Comparison of ENCODE assay signal across 27 cellular contexts in the genomic region with DNA sequence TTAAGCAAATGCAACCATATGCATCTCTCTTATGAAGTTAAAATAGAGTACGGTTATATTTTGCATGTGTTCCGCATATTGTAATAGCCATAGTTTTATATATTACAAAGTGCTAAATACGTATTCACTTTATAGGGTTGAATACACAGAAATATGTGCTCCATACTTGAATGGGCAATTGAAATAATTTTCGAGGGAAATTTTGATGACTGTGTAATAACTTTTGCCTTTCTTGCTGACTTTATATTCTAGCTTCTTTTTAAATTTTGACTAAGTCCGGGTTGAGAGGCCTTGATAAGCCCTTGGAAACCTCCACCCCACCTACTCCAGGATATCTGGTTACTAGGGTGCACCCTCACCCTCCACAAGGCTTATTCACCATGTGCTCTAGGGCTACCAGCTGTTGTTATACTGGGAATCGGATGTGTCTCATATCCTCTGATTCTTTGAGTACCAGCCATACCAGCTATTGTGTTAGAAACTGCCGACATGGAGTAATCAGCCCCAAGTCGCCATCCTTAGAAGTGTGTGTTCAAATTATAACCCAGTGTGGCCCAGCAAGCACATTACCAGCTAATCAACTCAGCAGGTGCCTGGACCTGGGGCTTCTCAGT.
A peak's percentile ranks its signal among the peaks of the same experiment; 100 is the strongest.
DNase-seq lines count a peak whose midpoint lies in the region; ATAC-seq and TF ChIP-seq lines count a peak whose summit lies in the region.
"Had no signal": no experiment of that assay in that cellular context is flagged by ENCODE, and none has a peak within 500 bp of the region (broad histone marks: within the 10 kb centered on the region; RNA-seq: fewer than 3 reads in every experiment).

No MANE protein-coding gene starts in this region.

- POLR2A ChIA-PET in IMR-90 (lab: Charles Lee; ENCODE audit: unreplicated experiment) = no interaction called here

- no peak overlapping the region for H2BK20ac ChIP-seq in IMR-90 (ENCODE audit: low read depth, low read length)

- no peak for TF ChIP-seq RAD21 in IMR-90 (IDR thresholded peaks at IDR 0.05; ENCODE audit: low read length)

- H3K27ac ChIP-seq in IMR-90 (ENCODE audit: insufficient read depth, low read length) (no peak overlapping the region), tibial nerve (no peak overlapping the region)
- H3K27ac ChIP-seq: left ventricle myocardium inferior, tibial artery, VCaP had no signal

- H4K20me1 ChIP-seq in IMR-90 (ENCODE audit: insufficient read depth, low read length) = no peaks in the 10 kb centered on the region

- ATAC-seq in IMR-90 (ENCODE audit: low read depth) = no peak
- ATAC-seq in activated naive CD8-positive, alpha-beta T cell treated with anti-CD3 and anti-CD28 coated beads, Interleukin-2, amount 50 U/mL, for 24 hours = no peak
- ATAC-seq: CD8-positive, alpha-beta T cell had no signal

- H3K4me3 ChIP-seq in IMR-90 (ENCODE audit: insufficient read depth, low read depth, low read length) (no peak overlapping the region), tibial nerve (no peak overlapping the region)
- H3K4me3 ChIP-seq: left ventricle myocardium inferior, tibial artery had no signal

- H3K9me3 Mint-ChIP-seq in activated naive CD8-positive, alpha-beta T cell treated with anti-CD3 and anti-CD28 coated beads, Interleukin-2, amount 50 U/mL, for 24 hours = no peaks in the 10 kb centered on the region
- H3K9me3 Mint-ChIP-seq: activated CD4-positive, alpha-beta T cell treated with anti-CD3 and anti-CD28 coated beads, Interleukin-2, amount 10 ng/mL, durations not matched to agents 24 days and 14 days; activated T-cell treated with anti-CD3 and anti-CD28 coated beads, Interleukin-2, amount 50 U/mL, for 24 hours; CD8-positive, alpha-beta T cell; central memory CD8-positive, alpha-beta T cell; dendritic cell treated with granulocyte-macrophage colony-stimulating factor and Interleukin-4, amounts not matched to agents 40 ng/mL and 50 ng/mL, for 4 days; mesothelial cell of epicardium; natural killer cell had no signal

- H3K4me2 ChIP-seq in IMR-90 (ENCODE audit: low read depth, low read length) = no peak overlapping the region

- TF ChIP-seq CTCF in IMR-90 (conservative IDR thresholded peaks at IDR 0.05; ENCODE audit: low read depth, low read length) (no peak), tibial nerve (IDR thresholded peaks at IDR 0.05) (no peak)

- H4K91ac ChIP-seq in IMR-90 (ENCODE audit: insufficient read depth, low read depth, low read length) = no peak overlapping the region

- TF ChIP-seq EP300 in tibial nerve (IDR thresholded peaks at IDR 0.05) = no peak

- no peak overlapping the region for H3K27ac Mint-ChIP-seq in activated naive CD8-positive, alpha-beta T cell treated with anti-CD3 and anti-CD28 coated beads, Interleukin-2, amount 50 U/mL, for 24 hours
- H3K27ac Mint-ChIP-seq: activated CD4-positive, alpha-beta T cell treated with anti-CD3 and anti-CD28 coated beads, Interleukin-2, amount 10 ng/mL, durations not matched to agents 24 days and 14 days; activated T-cell treated with anti-CD3 and anti-CD28 coated beads, Interleukin-2, amount 50 U/mL, for 24 hours; CD8-positive, alpha-beta T cell; dendritic cell treated with granulocyte-macrophage colony-stimulating factor and Interleukin-4, amounts not matched to agents 40 ng/mL and 50 ng/mL, for 4 days; mesothelial cell of epicardium; natural killer cell had no signal

- intact Hi-C loops in IMR-90 (cut with micrococcal nuclease) = no loop called here

- H3K79me1 ChIP-seq in IMR-90 (ENCODE audit: low read depth in 1 of 2, low read length in 2 of 2) = no peaks in the 10 kb centered on the region

- DNase-seq in NCI-H2107 treated with DMSO at 0.1 percent for 48 hours (lab: John Stamatoyannopoulos, UW; ENCODE audit: unreplicated experiment) (peak; percentile 26), NCI-H2107 (lab: John Stamatoyannopoulos, UW) (no peak), IMR-90 (no peak), dermis blood vessel endothelial cell (peak; percentile 92), myocyte (ENCODE audit: low read depth) (peak; percentile 53), tibial nerve (ENCODE audit: low spot score in 2 of 2) (no peak), DMS79 treated with DMSO at 0.1 percent for 48 hours (lab: John Stamatoyannopoulos, UW) (no peak)
- DNase-seq in activated naive CD8-positive, alpha-beta T cell treated with anti-CD3 and anti-CD28 coated beads, Interleukin-2, amount 50 U/mL, for 24 hours = no peak
- DNase-seq: activated CD4-positive, alpha-beta T cell treated with anti-CD3 and anti-CD28 coated beads, Interleukin-2, amount 10 ng/mL, durations not matched to agents 24 days and 14 days; activated gamma-delta T cell; activated T-cell treated with anti-CD3 and anti-CD28 coated beads, Interleukin-2, amount 50 U/mL, for 24 hours; CD8-positive, alpha-beta T cell; DMS53; GDM1; left ventricle myocardium inferior; natural killer cell; NCI-H1105 treated with DMSO at 0.1 percent for 48 hours; NCI-H2081 treated with DMSO at 0.1 percent for 48 hours; SHP77 treated with DMSO at 0.1 percent for 48 hours; small intestine; stimulated activated CD4-positive, alpha-beta T cell treated with anti-CD3 and anti-CD28 coated beads, Interleukin-2, amount 100 ng/mL, for 24 hours; T-helper 9 cell; tibial artery had no signal

- H3K9me3 ChIP-seq in IMR-90 (ENCODE audit: control insufficient read depth, insufficient read depth, low read length) (no peaks in the 10 kb centered on the region), tibial nerve (no peaks in the 10 kb centered on the region)
- H3K9me3 ChIP-seq: left ventricle myocardium inferior, tibial artery had no signal

- H3K4me3 Mint-ChIP-seq in activated naive CD8-positive, alpha-beta T cell treated with anti-CD3 and anti-CD28 coated beads, Interleukin-2, amount 50 U/mL, for 24 hours = no peak overlapping the region
- H3K4me3 Mint-ChIP-seq: activated CD4-positive, alpha-beta T cell treated with anti-CD3 and anti-CD28 coated beads, Interleukin-2, amount 10 ng/mL, durations not matched to agents 24 days and 14 days; activated T-cell treated with anti-CD3 and anti-CD28 coated beads, Interleukin-2, amount 50 U/mL, for 24 hours; CD8-positive, alpha-beta T cell; central memory CD8-positive, alpha-beta T cell; dendritic cell treated with granulocyte-macrophage colony-stimulating factor and Interleukin-4, amounts not matched to agents 40 ng/mL and 50 ng/mL, for 4 days; mesothelial cell of epicardium; natural killer cell had no signal

- H3K23ac ChIP-seq in IMR-90 (ENCODE audit: low read depth, low read length) = no peak overlapping the region

- no peaks in the 10 kb centered on the region for H3K4me1 ChIP-seq in IMR-90 (ENCODE audit: control insufficient read depth, insufficient read depth, low read length)
- no peaks in the 10 kb centered on the region for H3K4me1 ChIP-seq in tibial nerve
- H3K4me1 ChIP-seq: left ventricle myocardium inferior, tibial artery had no signal

- no peak overlapping the region for H3K9ac ChIP-seq in IMR-90 (ENCODE audit: low read depth, low read length)

- dilution Hi-C loops in IMR-90 (cut with HindIII; ENCODE audit: low sequenced_read_pairs, unreplicated experiment) = no loop called here

- no peak overlapping the region for H3K18ac ChIP-seq in IMR-90 (ENCODE audit: low read depth, low read length)

- H2BK120ac ChIP-seq in IMR-90 (ENCODE audit: low read depth, low read length) = no peak overlapping the region

- H3K56ac ChIP-seq in IMR-90 (ENCODE audit: extremely low read depth, insufficient read depth, low read length) = no peak overlapping the region

- CTCF ChIA-PET in IMR-90 (lab: Yijun Ruan, JAX) = no interaction called here

- H3K27me3 ChIP-seq in IMR-90 (ENCODE audit: control insufficient read depth, insufficient read depth, low read length) (no peaks in the 10 kb centered on the region), tibial nerve (no peaks in the 10 kb centered on the region)
- H3K27me3 ChIP-seq: tibial artery had no signal

- BruUV-seq in IMR-90 (replicated peaks; lab: Mats Ljungman, UMichigan) = no TSS peak

- no peaks in the 10 kb centered on the region for H3K9me1 ChIP-seq in IMR-90 (ENCODE audit: insufficient read depth, low read length)

- H3K4me1 Mint-ChIP-seq in activated naive CD8-positive, alpha-beta T cell treated with anti-CD3 and anti-CD28 coated beads, Interleukin-2, amount 50 U/mL, for 24 hours = peaks cover 6% of the 10 kb centered on the region
- H3K4me1 Mint-ChIP-seq: mesothelial cell of epicardium had no signal

- no peak for TF ChIP-seq POLR2A in IMR-90 (IDR thresholded peaks at IDR 0.05; ENCODE audit: low read depth, low read length)
- TF ChIP-seq POLR2A in tibial nerve (IDR thresholded peaks at IDR 0.05) = no peak

- no peak overlapping the region for H3K4ac ChIP-seq in IMR-90 (ENCODE audit: low read depth, low read length)

- H3K27me3 Mint-ChIP-seq in activated naive CD8-positive, alpha-beta T cell treated with anti-CD3 and anti-CD28 coated beads, Interleukin-2, amount 50 U/mL, for 24 hours = no peaks in the 10 kb centered on the region
- H3K27me3 Mint-ChIP-seq: activated CD4-positive, alpha-beta T cell treated with anti-CD3 and anti-CD28 coated beads, Interleukin-2, amount 10 ng/mL, durations not matched to agents 24 days and 14 days; activated T-cell treated with anti-CD3 and anti-CD28 coated beads, Interleukin-2, amount 50 U/mL, for 24 hours; central memory CD8-positive, alpha-beta T cell had no signal

- H4K8ac ChIP-seq in IMR-90 (ENCODE audit: low read depth in 2 of 2, low read length in 2 of 2) = no peak overlapping the region

- H3K36me3 Mint-ChIP-seq in activated naive CD8-positive, alpha-beta T cell treated with anti-CD3 and anti-CD28 coated beads, Interleukin-2, amount 50 U/mL, for 24 hours (ENCODE audit: low read depth) = peaks cover 2% of the 10 kb centered on the region
- H3K36me3 Mint-ChIP-seq: CD8-positive, alpha-beta T cell; mesothelial cell of epicardium; natural killer cell had no signal

- H2BK5ac ChIP-seq in IMR-90 (ENCODE audit: low read depth, low read length, poor library complexity, severe bottlenecking) = no peak overlapping the region

- no peak overlapping the region for H2AFZ ChIP-seq in IMR-90 (replicated peaks; ENCODE audit: low read length, poor library complexity)

- no CpG with 5 or more reads among the region's 8 CpGs for WGBS in IMR-90 (ENCODE audit: extremely low coverage in 2 of 2, insufficient read length in 1 of 2), 2 experiments
- 80 to 81% methylated on average over 8 of the region's 8 CpGs for WGBS in tibial nerve, 2 donors

- no peaks in the 10 kb centered on the region for H3K36me3 ChIP-seq in IMR-90 (ENCODE audit: control insufficient read depth, insufficient read depth, low read length)
- H3K36me3 ChIP-seq in tibial nerve = no peaks in the 10 kb centered on the region
- H3K36me3 ChIP-seq: left ventricle myocardium inferior, tibial artery had no signal

- no peak overlapping the region for H2BK15ac ChIP-seq in IMR-90 (ENCODE audit: low read depth, low read length)

- no peak overlapping the region for H4K5ac ChIP-seq in IMR-90 (ENCODE audit: low read depth, low read length)

- H2AK9ac ChIP-seq in IMR-90 (replicated peaks; ENCODE audit: low read depth, low read length, poor library complexity) = peak overlapping the region; percentile 6

- in situ Hi-C loops in IMR-90 (cut with MboI; ENCODE audit: low sequenced_read_pairs) = no loop called here

- H3K14ac ChIP-seq in IMR-90 (replicated peaks; ENCODE audit: low read depth, low read length) = no peak overlapping the region

- no peak overlapping the region for H2AK5ac ChIP-seq in IMR-90 (ENCODE audit: low read depth, low read length)

TF ChIP-seq in IMR-90, 13 proteins besides CTCF, POLR2A, EP300 and RAD21 (continues in another document):
- TF ChIP-seq CHD1 (IDR thresholded peaks at IDR 0.05; ENCODE audit: low read depth, low read length) = no peak

Comparison
In these comparisons a context has a peak if more than half of its experiments do, and no peak if none do; other contexts are left out.
1. DNase-seq: peak in NCI-H2107 treated with DMSO at 0.1 percent for 48 hours (single experiment), dermis blood vessel endothelial cell (single experiment) and myocyte (single experiment); none in NCI-H2107 (single experiment), IMR-90 (single experiment), tibial nerve (0 of 2), activated naive CD8-positive, alpha-beta T cell treated with anti-CD3 and anti-CD28 coated beads, Interleukin-2, amount 50 U/mL, for 24 hours (single experiment) and DMS79 treated with DMSO at 0.1 percent for 48 hours (single experiment).